Comparison of ENCODE assay signal across 8 cellular contexts in genomic region chr1:227234998-227235405, GRCh38.
A peak's percentile ranks its signal among the peaks of the same experiment; 100 is the strongest.
DNase-seq lines count a peak whose midpoint lies in the region; ATAC-seq, FAIRE-seq and TF ChIP-seq lines count a peak whose summit lies in the region.

No MANE protein-coding gene starts in this region.

- in situ Hi-C loops in brain microvascular endothelial cell (cut with HindIII; ENCODE audit: low pct_ligation_motif_present, low sequenced_read_pairs): no loop called here

- peak; percentile 63 for FAIRE-seq in kidney (lab: Jason Lieb, UNC)

- H3K9me3 ChIP-seq in BE2C (no peaks in the 10 kb centered on the region), kidney (ENCODE audit: control insufficient read depth in 1 of 2, low read length in 2 of 2) (no peaks in the 10 kb centered on the region)

- H3K9ac ChIP-seq in kidney (ENCODE audit: low read length in 2 of 2): no peak overlapping the region

- no peak overlapping the region for H3K27ac ChIP-seq in brain microvascular endothelial cell
- no peak overlapping the region for H3K27ac ChIP-seq in kidney (ENCODE audit: low read depth in 2 of 2, low read length in 2 of 2)

- ATAC-seq in GM18868 (IDR thresholded peaks at IDR 0.05; ENCODE audit: unreplicated experiment): peak; percentile 61

- H3K27me3 ChIP-seq in BE2C (no peaks in the 10 kb centered on the region), brain microvascular endothelial cell (replicated peaks) (no peaks in the 10 kb centered on the region)

- DNase-seq in BE2C: peak; percentile 68
- peak; percentile 74 for DNase-seq in NCI-H460 (ENCODE audit: extremely low read depth, low read depth)
- DNase-seq in brain microvascular endothelial cell: peak; percentile 77
- DNase-seq in kidney: no peak
- no peak for DNase-seq in KG1 (lab: John Stamatoyannopoulos, UW)
- no peak for DNase-seq in NK-92 (lab: John Stamatoyannopoulos, UW; ENCODE audit: unreplicated experiment)
- no peak for DNase-seq in amniotic stem cell (lab: John Stamatoyannopoulos, UW)

- H3K4me3 ChIP-seq in BE2C (ENCODE audit: low read depth, low read length) (no peak overlapping the region), brain microvascular endothelial cell (ENCODE audit: low read depth, low read length) (no peak overlapping the region), kidney (ENCODE audit: low read length in 2 of 2) (no peak overlapping the region)

- intact Hi-C loops in kidney (cut with DNase I): no loop called here

- no peaks in the 10 kb centered on the region for H3K4me1 ChIP-seq in BE2C
- no peaks in the 10 kb centered on the region for H3K4me1 ChIP-seq in kidney (ENCODE audit: control insufficient read depth in 1 of 2, insufficient read depth in 1 of 2, low read depth in 1 of 2, low read length in 2 of 2)

- H3K36me3 ChIP-seq in BE2C: peaks cover 4% of the 10 kb centered on the region; the same call in 1 of the 2 replicates
- no peaks in the 10 kb centered on the region for H3K36me3 ChIP-seq in brain microvascular endothelial cell (replicated peaks)
- no peaks in the 10 kb centered on the region for H3K36me3 ChIP-seq in kidney (ENCODE audit: control insufficient read depth in 1 of 2, insufficient read depth in 2 of 2, low read length in 2 of 2)

- TF ChIP-seq CTCF in BE2C (IDR thresholded peaks at IDR 0.05; ENCODE audit: low read depth, low read length) (peak; percentile 81), brain microvascular endothelial cell (IDR thresholded peaks at IDR 0.05; ENCODE audit: low read depth, low read length, missing control alignments) (peak; percentile 77), kidney (IDR thresholded peaks at IDR 0.05; ENCODE audit: borderline replicate concordance, extremely low read depth, insufficient read depth) (peak; percentile 46)

Comparison
In these comparisons a context has a peak if more than half of its experiments do, and no peak if none do; other contexts are left out.
1. DNase-seq: peak in BE2C (single experiment), NCI-H460 (single experiment) and brain microvascular endothelial cell (single experiment); none in kidney (single experiment), KG1 (single experiment), NK-92 (single experiment) and amniotic stem cell (single experiment).
2. Peak in every context shown above with its lines, with median percentiles within 50 percentile points of each other: CTCF ChIP-seq.